25 cellular contexts compared by ENCODE assay signal in the genomic region with DNA sequence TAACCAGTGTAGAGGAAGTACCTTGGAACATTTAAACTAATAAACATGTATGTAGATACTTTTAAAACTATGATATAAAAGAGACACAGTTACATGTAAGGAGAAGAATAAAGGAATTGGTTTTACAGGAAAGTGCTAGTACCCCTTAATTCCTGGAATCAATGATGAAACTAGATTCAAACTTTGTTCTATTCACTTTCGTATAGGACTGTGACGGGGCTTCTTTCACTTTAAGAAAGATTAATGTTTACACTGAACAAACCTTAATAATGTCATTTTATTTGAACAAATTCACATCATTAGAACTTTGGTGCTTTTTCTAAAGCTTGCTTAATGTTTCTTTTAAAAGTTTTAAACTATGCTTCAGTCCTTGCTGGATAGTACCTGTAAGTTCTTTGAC. TPM values are rescaled to one million over a fixed set of nuclear protein-coding genes. Genes with fewer than 3 reads are reported as not detected.
A peak's percentile ranks its signal among the peaks of the same experiment; 100 is the strongest.
DNase-seq lines count a peak whose midpoint lies in the region; ATAC-seq, FAIRE-seq and TF ChIP-seq lines count a peak whose summit lies in the region.
"Had no signal": no experiment of that assay in that cellular context is flagged by ENCODE, and none has a peak within 500 bp of the region (broad histone marks: within the 10 kb centered on the region; RNA-seq: fewer than 3 reads in every experiment).

No MANE protein-coding gene starts in this region.

- H2BK120ac ChIP-seq in trophoblast cell (ENCODE audit: insufficient read depth, low read length, poor library complexity): no peak overlapping the region

- H3K27ac ChIP-seq in A549 (peak overlapping the region; percentile 65 to 75; a peak in 4 of 6 replicates), trophoblast cell (ENCODE audit: low read depth, low read length) (no peak overlapping the region)
- no peak overlapping the region for H3K27ac ChIP-seq in CD4-positive, CD25-positive, alpha-beta regulatory T cell (ENCODE audit: insufficient read depth, low read length, poor library complexity, severe bottlenecking)
- H3K27ac ChIP-seq: GM23248, psoas muscle, RWPE1, suprapubic skin, vagina, VCaP had no signal

- POLR2A ChIA-PET in A549 (lab: Yijun Ruan, JAX): no interaction called here
- POLR2A ChIA-PET in activated CD8-positive, alpha-beta T cell treated with anti-CD3 and anti-CD28 coated beads for 36 hours (lab: Charles Lee): interaction anchor here (0.8 to 1.3 kb wide), 2 partner anchors 35 to 36 kb away, joined by 3 to 4 read pairs; no protein-coding TSS in a partner anchor

- CTCF ChIA-PET in A549 (lab: Yijun Ruan, JAX): no interaction called here
- CTCF ChIA-PET in activated CD8-positive, alpha-beta T cell treated with anti-CD3 and anti-CD28 coated beads for 36 hours (lab: Charles Lee): interaction anchor here (1.1 kb wide), 1 partner anchor 203 kb away, joined by 3 read pairs; no protein-coding TSS in a partner anchor

- peaks cover 32% of the 10 kb centered on the region for H3K36me3 ChIP-seq in CD4-positive, CD25-positive, alpha-beta regulatory T cell (ENCODE audit: control insufficient read depth, insufficient read depth, low read length)
- H3K36me3 ChIP-seq in trophoblast cell (ENCODE audit: control insufficient read depth in 1 of 2, insufficient read depth in 2 of 2, low read length in 2 of 2): peaks cover 4% of the 10 kb centered on the region in 2 experiments

- H3K4me3 Mint-ChIP-seq in CD4-positive, CD25-positive, alpha-beta regulatory T cell: no peak overlapping the region
- H3K4me3 Mint-ChIP-seq in activated CD8-positive, alpha-beta T cell treated with anti-CD3 and anti-CD28 coated beads for 36 hours: no peak overlapping the region
- H3K4me3 Mint-ChIP-seq: central memory CD8-positive, alpha-beta T cell; memory B cell had no signal

- H3K9me3 ChIP-seq in A549 (no peaks in the 10 kb centered on the region), trophoblast cell (ENCODE audit: insufficient read depth, low read depth, low read length) (no peaks in the 10 kb centered on the region)
- no peaks in the 10 kb centered on the region for H3K9me3 ChIP-seq in CD4-positive, CD25-positive, alpha-beta regulatory T cell (ENCODE audit: control insufficient read depth in 2 of 2, low read length in 2 of 2)
- H3K9me3 ChIP-seq: psoas muscle, SK-N-SH, suprapubic skin, vagina had no signal

- H3K9me3 Mint-ChIP-seq in CD4-positive, CD25-positive, alpha-beta regulatory T cell: no peaks in the 10 kb centered on the region
- H3K9me3 Mint-ChIP-seq in activated CD8-positive, alpha-beta T cell treated with anti-CD3 and anti-CD28 coated beads for 36 hours: no peaks in the 10 kb centered on the region
- H3K9me3 Mint-ChIP-seq: activated naive CD4-positive, alpha-beta T cell treated with anti-CD3 and anti-CD28 coated beads, Interleukin-2, amount 50 U/mL, for 72 hours; central memory CD8-positive, alpha-beta T cell; memory B cell had no signal

- H4K12ac ChIP-seq in trophoblast cell (ENCODE audit: low read depth, low read length): no peak overlapping the region

- H2BK5ac ChIP-seq in trophoblast cell (ENCODE audit: low read depth, low read length, poor library complexity): no peak overlapping the region

- H3K4me3 ChIP-seq in A549: peak overlapping the region; percentile 25; the same call in 2 of the 3 replicates
- peak overlapping the region; percentile 22 for H3K4me3 ChIP-seq in CD4-positive, CD25-positive, alpha-beta regulatory T cell (ENCODE audit: low read depth, low read length)
- H3K4me3 ChIP-seq in epithelial cell of proximal tubule (ENCODE audit: low read depth, low read length): peak overlapping the region; percentile 10
- no peak overlapping the region for H3K4me3 ChIP-seq in trophoblast cell (ENCODE audit: low read depth, low read length)
- H3K4me3 ChIP-seq: GM23248, psoas muscle, suprapubic skin, vagina had no signal

- H2BK12ac ChIP-seq in trophoblast cell (ENCODE audit: low read length): no peak overlapping the region

- FAIRE-seq in A549 (lab: Jason Lieb, UNC): no peak
- FAIRE-seq: endothelial cell of umbilical vein had no signal

- intact Hi-C loops in activated CD8-positive, alpha-beta T cell treated with anti-CD3 and anti-CD28 coated beads for 36 hours (cut with micrococcal nuclease): no loop called here

- no peak overlapping the region for H3K18ac ChIP-seq in trophoblast cell (ENCODE audit: low read length)

- H3K79me2 ChIP-seq in trophoblast cell (ENCODE audit: control insufficient read depth, insufficient read depth, low read length, poor library complexity): no peaks in the 10 kb centered on the region

- peaks cover 41% of the 10 kb centered on the region for H3K4me1 ChIP-seq in A549
- H3K4me1 ChIP-seq in CD4-positive, CD25-positive, alpha-beta regulatory T cell (ENCODE audit: control insufficient read depth, insufficient read depth, low read length, poor library complexity, severe bottlenecking): no peaks in the 10 kb centered on the region
- no peaks in the 10 kb centered on the region for H3K4me1 ChIP-seq in trophoblast cell (ENCODE audit: control insufficient read depth in 1 of 2, insufficient read depth in 2 of 2, low read length in 2 of 2)
- H3K4me1 ChIP-seq: psoas muscle, suprapubic skin, vagina had no signal

- H3K36me3 Mint-ChIP-seq in CD4-positive, CD25-positive, alpha-beta regulatory T cell: peaks cover 21% of the 10 kb centered on the region
- H3K36me3 Mint-ChIP-seq in activated CD8-positive, alpha-beta T cell treated with anti-CD3 and anti-CD28 coated beads for 36 hours (ENCODE audit: low read depth): peaks cover 26% of the 10 kb centered on the region
- H3K36me3 Mint-ChIP-seq: activated naive CD4-positive, alpha-beta T cell treated with anti-CD3 and anti-CD28 coated beads, Interleukin-2, amount 50 U/mL, for 72 hours had no signal

- H3K27me3 ChIP-seq in CD4-positive, CD25-positive, alpha-beta regulatory T cell (ENCODE audit: control insufficient read depth, insufficient read depth, low read length): no peaks in the 10 kb centered on the region
- no peaks in the 10 kb centered on the region for H3K27me3 ChIP-seq in trophoblast cell (ENCODE audit: insufficient read depth, low read length)
- H3K27me3 ChIP-seq: suprapubic skin, vagina had no signal

- H4K8ac ChIP-seq in trophoblast cell (ENCODE audit: low read depth, low read length): no peak overlapping the region

- H3K9ac ChIP-seq in trophoblast cell (ENCODE audit: low read length): no peak overlapping the region
- H3K9ac ChIP-seq: GM23248, SK-N-SH had no signal

- no peak overlapping the region for H3K4ac ChIP-seq in trophoblast cell (ENCODE audit: low read depth, low read length)

- TF ChIP-seq POLR2A in A549 (IDR thresholded peaks at IDR 0.05; ENCODE audit: low read length): no peak

- no peak overlapping the region for H4K91ac ChIP-seq in trophoblast cell (ENCODE audit: low read depth, low read length)

- no peak for TF ChIP-seq RAD21 in A549 (conservative IDR thresholded peaks at IDR 0.05 in 1 of 2, IDR thresholded peaks at IDR 0.05 in 1 of 2)

- no peaks in the 10 kb centered on the region for H3K27me3 Mint-ChIP-seq in CD4-positive, CD25-positive, alpha-beta regulatory T cell
- no peaks in the 10 kb centered on the region for H3K27me3 Mint-ChIP-seq in activated CD8-positive, alpha-beta T cell treated with anti-CD3 and anti-CD28 coated beads for 36 hours
- H3K27me3 Mint-ChIP-seq: central memory CD8-positive, alpha-beta T cell; memory B cell had no signal

- H3K79me1 ChIP-seq in trophoblast cell (ENCODE audit: low read length): no peaks in the 10 kb centered on the region

- H3K4me2 ChIP-seq in A549 (peak overlapping the region; percentile 91), trophoblast cell (ENCODE audit: low read length) (no peak overlapping the region)
- H3K4me2 ChIP-seq: SK-N-SH had no signal

- TF ChIP-seq CTCF in A549 (IDR thresholded peaks at IDR 0.05): no peak
- TF ChIP-seq CTCF in activated CD8-positive, alpha-beta T cell treated with anti-CD3 and anti-CD28 coated beads for 36 hours (IDR thresholded peaks at IDR 0.05): no peak
- TF ChIP-seq CTCF in epithelial cell of proximal tubule (conservative IDR thresholded peaks at IDR 0.05; ENCODE audit: low read depth, low read length): no peak

- DNase-seq in A549 (ENCODE audit: low read depth in 1 of 2, low spot score in 1 of 2) (no peak), epithelial cell of proximal tubule (ENCODE audit: low read depth) (no peak), NCI-H146 treated with DMSO at 0.1 percent for 48 hours (lab: John Stamatoyannopoulos, UW; ENCODE audit: unreplicated experiment) (no peak), trophoblast cell (no peak)
- peak in 1 of 3 donors; percentile 75 for DNase-seq in CD4-positive, CD25-positive, alpha-beta regulatory T cell
- no peak for DNase-seq in activated CD8-positive, alpha-beta T cell treated with anti-CD3 and anti-CD28 coated beads for 36 hours
- DNase-seq: activated CD4-positive, alpha-beta T cell treated with anti-CD3 and anti-CD28 coated beads, Interleukin-2, amount 50 U/mL, for 1 hour; dermis blood vessel endothelial cell; head of caudate nucleus; NCI-H1105 treated with DMSO at 0.1 percent for 48 hours; NCI-H2081; NCI-H345; NCI-H748 treated with DMSO at 0.1 percent for 48 hours; psoas muscle; SK-N-SH had no signal

- H3K27ac Mint-ChIP-seq in CD4-positive, CD25-positive, alpha-beta regulatory T cell: peak overlapping the region in 2 of 3 donors; percentile 9 to 37
- peak overlapping the region; percentile 63 for H3K27ac Mint-ChIP-seq in activated CD8-positive, alpha-beta T cell treated with anti-CD3 and anti-CD28 coated beads for 36 hours
- H3K27ac Mint-ChIP-seq: memory B cell had no signal

- H2AK5ac ChIP-seq in trophoblast cell (ENCODE audit: low read length): no peak overlapping the region

- peaks cover 11 to 24% (median 16%) of the 10 kb centered on the region in 4 donors for H3K4me1 Mint-ChIP-seq in CD4-positive, CD25-positive, alpha-beta regulatory T cell
- peaks cover 23% of the 10 kb centered on the region for H3K4me1 Mint-ChIP-seq in activated CD8-positive, alpha-beta T cell treated with anti-CD3 and anti-CD28 coated beads for 36 hours (ENCODE audit: low read depth)
- H3K4me1 Mint-ChIP-seq: memory B cell had no signal

- no peak for TF ChIP-seq EP300 in A549 (IDR thresholded peaks at IDR 0.05)

- no peak overlapping the region for H3K14ac ChIP-seq in trophoblast cell (ENCODE audit: low read length)

- peak in 1 of 2 experiments; percentile 42; a peak in 2 of 6 replicates for ATAC-seq in A549
- peak in 1 of 2 donors; percentile 22 for ATAC-seq in CD4-positive, CD25-positive, alpha-beta regulatory T cell (ENCODE audit: low read depth in 2 of 2)
- ATAC-seq in activated CD8-positive, alpha-beta T cell treated with anti-CD3 and anti-CD28 coated beads for 36 hours: no peak
- no peak for ATAC-seq in GM19397 (IDR thresholded peaks at IDR 0.05; ENCODE audit: unreplicated experiment)
- ATAC-seq: activated naive CD4-positive, alpha-beta T cell treated with anti-CD3 and anti-CD28 coated beads, Interleukin-2, amount 50 U/mL, for 72 hours; psoas muscle had no signal

- no peak overlapping the region for H3K23ac ChIP-seq in trophoblast cell (ENCODE audit: low read length)

- no peak overlapping the region for H2AFZ ChIP-seq in trophoblast cell (ENCODE audit: insufficient read depth, low read length, poor library complexity)
- H2AFZ ChIP-seq: GM23248 had no signal

- WGBS in A549 (ENCODE audit: missing lambda C conversion rate): 8% methylated on average over 2 of the region's 2 CpGs
- no CpG with 5 or more reads among the region's 2 CpGs for WGBS in trophoblast cell (ENCODE audit: extremely low coverage, insufficient coverage, insufficient read length)

RNA-seq across cellular contexts. Expression of a gene that starts 35.9 kb away (rescaled TPM):
- polyA plus RNA-seq in A549 (2011; rRNA removed): 236 and 273 TPM in 2 replicates
- 67.8 and 72.3 TPM in 2 replicates for polyA plus RNA-seq in A549 (2012; cell fraction: cytosol; rRNA removed)
- 26.5 and 29.4 TPM in 2 replicates for polyA plus RNA-seq in A549 (2012; cell fraction: nucleus; rRNA removed)
- polyA plus RNA-seq in A549 (2017; fragmentation: RNase III; extraction: RNeasy Plus Mini Kit Qiagen cat#74134 plus additional on column Dnase treatment): 105 to 116 TPM (median 107 TPM) in 3 replicates
- 169 and 229 TPM in 2 replicates for polyA minus RNA-seq in A549 (2011; rRNA and poly(A)+ RNA removed)
- total RNA-seq in CD4-positive, CD25-positive, alpha-beta regulatory T cell: 189 TPM
- 10 to 100 TPM; 57.9 to 75.2 (median 60.1) TPM for polyA plus RNA-seq in CD4-positive, CD25-positive, alpha-beta regulatory T cell
- 100 to 1,000 TPM; 176 to 178 TPM for total RNA-seq in activated CD8-positive, alpha-beta T cell treated with anti-CD3 and anti-CD28 coated beads for 36 hours
- 57.7 and 86.9 TPM in 2 replicates for total RNA-seq in epithelial cell of proximal tubule
- 521 and 554 TPM in 2 replicates for polyA plus RNA-seq in trophoblast cell (2013)

Comparison
In these comparisons a context has a peak if more than half of its experiments do, and no peak if none do; other contexts are left out.
1. H3K27ac ChIP-seq: peak in A549 (2 of 2); none in CD4-positive, CD25-positive, alpha-beta regulatory T cell (single experiment) and trophoblast cell (single experiment).